ENCODE assay signal across 11 cellular contexts in the genomic region with DNA sequence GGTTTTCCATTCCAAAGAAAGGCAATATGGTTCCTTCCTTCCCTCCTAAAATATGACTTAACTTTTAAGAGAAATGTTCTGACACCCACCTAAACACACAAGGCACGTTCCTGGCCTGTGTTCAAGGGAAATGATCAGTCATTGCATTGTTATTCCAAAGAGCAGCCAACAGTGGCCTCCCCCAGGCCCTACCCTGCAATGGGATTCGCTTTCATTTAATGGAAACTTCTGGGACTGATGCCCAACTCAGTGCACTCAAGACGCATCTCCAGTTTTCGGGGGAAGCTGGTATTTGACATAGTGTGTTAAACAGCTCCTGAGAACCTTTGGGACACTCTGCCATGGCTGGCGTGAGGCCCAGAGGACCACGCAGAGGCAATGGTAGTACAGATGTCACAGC.
DNase-seq lines count a peak whose midpoint lies in the region; ATAC-seq and TF ChIP-seq lines count a peak whose summit lies in the region.
"Had no signal": no experiment of that assay in that cellular context is flagged by ENCODE, and none has a peak within 500 bp of the region (broad histone marks: within the 10 kb centered on the region; RNA-seq: fewer than 3 reads in every experiment).

No MANE protein-coding gene starts in this region.

- H3K4me1 Mint-ChIP-seq in endodermal cell (no peaks in the 10 kb centered on the region), osteocyte (ENCODE audit: unreplicated experiment) (no peaks in the 10 kb centered on the region)

- 92 to 94% methylated on average over 5 to 6 of the region's 6 CpGs for WGBS in endodermal cell (ENCODE audit: insufficient coverage in 1 of 2, insufficient read length in 1 of 2), 2 experiments

- H3K27me3 ChIP-seq in MG63 (no peaks in the 10 kb centered on the region), endodermal cell (ENCODE audit: control insufficient read depth, insufficient read depth, low read length, poor library complexity, severe bottlenecking) (no peaks in the 10 kb centered on the region), rectal smooth muscle tissue (ENCODE audit: control insufficient read depth, insufficient read depth, low read length) (no peaks in the 10 kb centered on the region), dorsolateral prefrontal cortex (no peaks in the 10 kb centered on the region)

- H3K27ac Mint-ChIP-seq in endodermal cell (peak overlapping the region; percentile 26), osteocyte (ENCODE audit: unreplicated experiment) (no peak overlapping the region)

- no peak overlapping the region for H3K4me3 ChIP-seq in MG63
- H3K4me3 ChIP-seq in endodermal cell (ENCODE audit: low read length) = no peak overlapping the region
- H3K4me3 ChIP-seq in rectal smooth muscle tissue (ENCODE audit: low read length) = no peak overlapping the region
- H3K4me3 ChIP-seq in dorsolateral prefrontal cortex = no peak overlapping the region

- H3K9me3 ChIP-seq in MG63 = no peaks in the 10 kb centered on the region
- H3K9me3 ChIP-seq in endodermal cell (ENCODE audit: control insufficient read depth, low read length) = no peaks in the 10 kb centered on the region

- H3K4me3 Mint-ChIP-seq in endodermal cell = no peak overlapping the region
- no peak overlapping the region for H3K4me3 Mint-ChIP-seq in osteocyte (ENCODE audit: unreplicated experiment)

- DNase-seq in EL = peak; percentile 93
- peak; percentile 87 for DNase-seq in MG63
- DNase-seq in endodermal cell = no peak
- no peak for DNase-seq in dorsolateral prefrontal cortex
- DNase-seq in osteocyte (ENCODE audit: extremely low spot score, unreplicated experiment) = no peak
- DNase-seq: activated CD4-positive, alpha-beta T cell treated with anti-CD3 and anti-CD28 coated beads, Interleukin-2, amount 50 U/mL, for 4 hours; activated naive CD4-positive, alpha-beta T cell; NCI-H146; stimulated activated CD8-positive, alpha-beta memory T cell treated with anti-CD3 and anti-CD28 coated beads, Interleukin-4, amount 100 ng/mL, for 48 hours had no signal

- no peak for ATAC-seq in GM19351 (IDR thresholded peaks at IDR 0.05; ENCODE audit: unreplicated experiment)

- TF ChIP-seq CTCF in endodermal cell (conservative IDR thresholded peaks at IDR 0.05) = no peak
- no peak for TF ChIP-seq CTCF in dorsolateral prefrontal cortex (IDR thresholded peaks at IDR 0.05 in 54 of 56, conservative IDR thresholded peaks at IDR 0.05 in 2 of 56; ENCODE audit: low read depth in 1 of 56, partially characterized antibody in 56 of 56)
- TF ChIP-seq CTCF in osteocyte (IDR thresholded peaks at IDR 0.05) = no peak

- H3K9ac ChIP-seq in endodermal cell (ENCODE audit: extremely low read depth, low read length, poor library complexity, severe bottlenecking) (no peak overlapping the region), rectal smooth muscle tissue (ENCODE audit: low read length) (no peak overlapping the region)

- no peaks in the 10 kb centered on the region for H3K27me3 Mint-ChIP-seq in endodermal cell (ENCODE audit: insufficient read depth)
- no peaks in the 10 kb centered on the region for H3K27me3 Mint-ChIP-seq in osteocyte (ENCODE audit: unreplicated experiment)

- intact Hi-C loops in dorsolateral prefrontal cortex (cut with DNase I) = no loop called here

- H3K4me1 ChIP-seq in endodermal cell (ENCODE audit: control insufficient read depth, insufficient read depth, low read length) (no peaks in the 10 kb centered on the region), rectal smooth muscle tissue (ENCODE audit: control insufficient read depth, insufficient read depth, low read length) (no peaks in the 10 kb centered on the region)

- H3K27ac ChIP-seq in endodermal cell (ENCODE audit: low read depth, low read length) (no peak overlapping the region), rectal smooth muscle tissue (ENCODE audit: low read depth, low read length) (peak overlapping the region; percentile 33), dorsolateral prefrontal cortex (no peak overlapping the region)

- peaks cover 65% of the 10 kb centered on the region for H3K36me3 ChIP-seq in MG63
- peaks cover 49% of the 10 kb centered on the region for H3K36me3 ChIP-seq in endodermal cell (ENCODE audit: control insufficient read depth, insufficient read depth, low read length)
- peaks cover 17% of the 10 kb centered on the region for H3K36me3 ChIP-seq in rectal smooth muscle tissue (ENCODE audit: control insufficient read depth, insufficient read depth, low read length)

- H3K9me3 Mint-ChIP-seq in endodermal cell (no peaks in the 10 kb centered on the region), osteocyte (ENCODE audit: unreplicated experiment) (no peaks in the 10 kb centered on the region)

- H3K36me3 Mint-ChIP-seq in endodermal cell (ENCODE audit: low read depth) = peaks cover 50% of the 10 kb centered on the region
- peaks cover 33% of the 10 kb centered on the region for H3K36me3 Mint-ChIP-seq in osteocyte (ENCODE audit: unreplicated experiment)

Comparison
In these comparisons a context has a peak if more than half of its experiments do, and no peak if none do; other contexts are left out.
1. DNase-seq: peak in EL (single experiment) and MG63 (single experiment); none in endodermal cell (single experiment), dorsolateral prefrontal cortex (0 of 10) and osteocyte (single experiment).